14 cellular contexts compared by ENCODE assay signal in the genomic region with DNA sequence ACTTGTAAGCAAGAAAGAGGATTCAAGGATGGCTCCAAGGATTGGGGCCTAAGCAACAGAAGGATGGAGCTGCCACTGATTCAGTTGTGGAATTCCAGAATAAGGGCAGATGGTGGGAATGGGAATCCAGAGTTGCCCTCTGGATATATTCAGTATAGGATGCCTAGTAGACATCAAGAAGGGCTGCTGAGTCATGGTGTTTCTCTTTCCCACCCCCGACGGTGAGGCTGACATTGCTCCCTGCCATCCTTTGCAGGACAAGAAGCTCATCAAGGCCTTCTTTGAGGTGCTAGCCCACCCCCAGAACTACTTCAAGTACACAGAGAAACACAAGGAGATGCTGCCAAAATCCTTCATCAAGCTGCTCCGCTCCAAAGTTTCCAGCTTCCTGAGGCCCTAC. TPM values are rescaled to one million over a fixed set of nuclear protein-coding genes. Genes with fewer than 3 reads are reported as not detected.
DNase-seq lines count a peak whose midpoint lies in the region; ATAC-seq and TF ChIP-seq lines count a peak whose summit lies in the region.
"Had no signal": no experiment of that assay in that cellular context is flagged by ENCODE, and none has a peak within 500 bp of the region (broad histone marks: within the 10 kb centered on the region; RNA-seq: fewer than 3 reads in every experiment).

No MANE protein-coding gene starts in this region.

- intact Hi-C loops in Caco-2 (cut with micrococcal nuclease; ENCODE audit: unreplicated experiment): no loop called here
- intact Hi-C loops in ovary (cut with DNase I): no loop called here

- H3K4me1 Mint-ChIP-seq in Caco-2 (ENCODE audit: low read depth, unreplicated experiment): no peaks in the 10 kb centered on the region

- no peaks in the 10 kb centered on the region for H3K27me3 Mint-ChIP-seq in Caco-2 (ENCODE audit: insufficient read depth, unreplicated experiment)

- H3K36me3 ChIP-seq in BLaER1 (peaks cover 59% of the 10 kb centered on the region), Caco-2 (ENCODE audit: control insufficient read depth, insufficient read depth, low read length) (no peaks in the 10 kb centered on the region; the same call in 1 of the 2 replicates), ovary (no peaks in the 10 kb centered on the region)

- no peak overlapping the region for H3K4me3 Mint-ChIP-seq in Caco-2 (ENCODE audit: unreplicated experiment)
- H3K4me3 Mint-ChIP-seq: activated T-cell treated with anti-CD3 and anti-CD28 coated beads, Interleukin-2, amount 50 U/mL, for 4 hours had no signal

- no peak for ATAC-seq in HG03521 (IDR thresholded peaks at IDR 0.05; ENCODE audit: unreplicated experiment)
- ATAC-seq: left lung had no signal

- peaks cover 29% of the 10 kb centered on the region for H3K4me1 ChIP-seq in BLaER1
- no peaks in the 10 kb centered on the region for H3K4me1 ChIP-seq in Caco-2
- H3K4me1 ChIP-seq in ovary (ENCODE audit: insufficient read depth): peaks cover 1% of the 10 kb centered on the region
- H3K4me1 ChIP-seq: left lung had no signal

- H3K36me3 Mint-ChIP-seq in Caco-2 (ENCODE audit: insufficient read depth, unreplicated experiment): no peaks in the 10 kb centered on the region

- BruUV-seq in Caco-2 (replicated peaks; lab: Mats Ljungman, UMichigan): no TSS peak

- DNase-seq in Caco-2 (no peak), RPMI7951 (ENCODE audit: low read depth) (peak; percentile 51), erythroblast (lab: John Stamatoyannopoulos, UW) (peak; percentile 47 to 64), NCI-H510A treated with DMSO at 0.1 percent for 48 hours (lab: John Stamatoyannopoulos, UW) (no peak), ovary (no peak)
- DNase-seq: activated CD4-positive, CD25-positive, alpha-beta regulatory T cell; activated T-cell treated with anti-CD3 and anti-CD28 coated beads, Interleukin-2, amount 50 U/mL, for 4 hours; GF-D8; H7; hippocampal formation; left lung; thyroid gland had no signal

- H3K27ac Mint-ChIP-seq in Caco-2 (ENCODE audit: unreplicated experiment): peak overlapping the region; percentile 3

- POLR2A ChIA-PET in Caco-2 (lab: Charles Lee): no interaction called here

- H3K9me3 Mint-ChIP-seq in Caco-2 (ENCODE audit: unreplicated experiment): no peaks in the 10 kb centered on the region
- H3K9me3 Mint-ChIP-seq: activated T-cell treated with anti-CD3 and anti-CD28 coated beads, Interleukin-2, amount 50 U/mL, for 4 hours had no signal

- CTCF ChIA-PET in Caco-2 (lab: Charles Lee): no interaction called here

- TF ChIP-seq CTCF in Caco-2 (IDR thresholded peaks at IDR 0.05; ENCODE audit: insufficient read depth in 1 of 2, low read depth in 1 of 2, low read length in 1 of 2, severe bottlenecking in 1 of 2, unreplicated experiment in 1 of 2) (no peak), ovary (IDR thresholded peaks at IDR 0.05) (no peak)

- H3K27me3 ChIP-seq in BLaER1: no peaks in the 10 kb centered on the region
- H3K27me3 ChIP-seq in Caco-2 (replicated peaks; ENCODE audit: control insufficient read depth, insufficient read depth, low read length): no peaks in the 10 kb centered on the region
- no peaks in the 10 kb centered on the region for H3K27me3 ChIP-seq in ovary
- H3K27me3 ChIP-seq: left lung, thyroid gland had no signal

- H3K27ac ChIP-seq in BLaER1 (no peak overlapping the region), ovary (no peak overlapping the region)
- H3K27ac ChIP-seq: left lung, thyroid gland had no signal

- no peak overlapping the region for H3K9ac ChIP-seq in BLaER1

- no peak for TF ChIP-seq POLR2A in erythroblast (IDR thresholded peaks at IDR 0.05; ENCODE audit: low read length)
- TF ChIP-seq POLR2A in ovary (IDR thresholded peaks at IDR 0.05): no peak

- H3K4me3 ChIP-seq in BLaER1 (no peak overlapping the region), Caco-2 (ENCODE audit: low read depth, low read length) (no peak overlapping the region), ovary (no peak overlapping the region)
- H3K4me3 ChIP-seq: left lung, thyroid gland had no signal

- H3K9me3 ChIP-seq in BLaER1 (no peaks in the 10 kb centered on the region), Caco-2 (no peaks in the 10 kb centered on the region), ovary (no peaks in the 10 kb centered on the region)
- H3K9me3 ChIP-seq: left lung, thyroid gland had no signal

- TF ChIP-seq EP300 in ovary (IDR thresholded peaks at IDR 0.05): no peak

- peaks cover 60% of the 10 kb centered on the region for H4K20me1 ChIP-seq in BLaER1

- H3K4me2 ChIP-seq in BLaER1: peak overlapping the region; percentile 36

- 62 to 68% (median 62%) methylated on average over 3 of the region's 3 CpGs for WGBS in ovary, 3 donors

RNA-seq across cellular contexts. Expression of a gene that starts 11.2 kb away (rescaled TPM):
- total RNA-seq in Caco-2 (2022) (22.7 and 24.6 TPM in 2 replicates), ovary (10 to 100 TPM; 36.0 to 55.0 (median 47.9) TPM)
- total RNA-seq in RPMI7951 (2014; rRNA removed; shearing (Covaris generic)): 12.4 and 12.7 TPM in 2 replicates
- 10 to 100 TPM; 17.0 to 33.8 TPM for polyA plus RNA-seq in ovary

RNA-seq across cellular contexts. Expression of a gene that starts 34.5 kb away (rescaled TPM):
- total RNA-seq in Caco-2 (2022): 1.3 and 1.5 TPM in 2 replicates
- total RNA-seq in RPMI7951 (2014; rRNA removed; shearing (Covaris generic)): 0.10 and 0.24 TPM in 2 replicates
- total RNA-seq in ovary: under 1 TPM in 6 of 7 donors, not detected in 1; 0.11 to 0.46 (median 0.18) TPM
- 1 to 10 TPM in 1 of 2 donors, under 1 TPM in 1; 0.08 to 3.1 TPM for polyA plus RNA-seq in ovary

RNA-seq across cellular contexts. Expression of a gene that starts 49.3 kb away (rescaled TPM):
- 5.6 and 5.7 TPM in 2 replicates for total RNA-seq in Caco-2 (2022)
- total RNA-seq in RPMI7951 (2014; rRNA removed; shearing (Covaris generic)): 0.72 and 1.4 TPM in 2 replicates
- 1 to 10 TPM; 2.3 to 6.6 (median 3.1) TPM for total RNA-seq in ovary
- polyA plus RNA-seq in ovary: 1 to 10 TPM; 1.5 to 2.7 TPM

Comparison
In these comparisons a context has a peak if more than half of its experiments do, and no peak if none do; other contexts are left out.
1. DNase-seq: peak in RPMI7951 (single experiment) and erythroblast (2 of 2); none in Caco-2 (0 of 2), NCI-H510A treated with DMSO at 0.1 percent for 48 hours (single experiment) and ovary (0 of 5).